ENCODE assay signal across 21 cellular contexts in the genomic region with DNA sequence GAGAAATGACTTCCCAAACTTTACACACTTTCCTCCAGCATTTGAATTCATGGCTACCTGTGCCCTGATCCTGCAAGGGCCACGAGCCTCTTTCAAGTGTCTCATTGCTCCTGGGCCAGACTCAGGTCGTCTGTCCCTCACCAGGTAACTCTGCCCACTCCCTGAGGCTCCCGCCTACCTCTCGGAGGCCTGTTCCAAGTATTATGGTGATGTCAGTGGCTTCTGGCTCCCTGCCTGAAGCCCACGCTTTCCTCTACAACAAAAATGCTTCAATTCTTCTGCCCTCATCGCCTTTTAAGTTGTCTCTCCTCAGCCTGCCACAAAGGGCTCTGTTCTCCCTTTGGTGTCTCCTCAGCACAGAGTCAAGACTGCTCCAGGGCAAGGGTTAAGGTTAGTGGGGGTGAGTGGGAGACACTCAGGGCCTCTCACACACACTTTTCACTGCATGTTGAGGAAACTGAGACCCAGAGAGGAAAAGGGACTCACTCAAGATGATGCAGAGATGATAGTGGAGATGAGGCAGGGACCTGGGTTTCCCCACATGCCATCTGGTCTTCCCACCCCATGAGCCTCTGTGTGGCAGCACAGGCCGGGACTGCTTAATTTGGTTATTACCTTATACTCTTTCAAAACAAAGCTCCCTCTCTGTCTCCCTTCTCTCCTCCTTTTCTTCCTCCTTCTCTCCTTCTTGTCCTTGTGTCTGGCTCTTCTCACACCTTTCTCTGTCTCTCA. TPM values are rescaled to one million over a fixed set of nuclear protein-coding genes. Genes with fewer than 3 reads are reported as not detected.
A peak's percentile ranks its signal among the peaks of the same experiment; 100 is the strongest.
DNase-seq lines count a peak whose midpoint lies in the region; ATAC-seq and TF ChIP-seq lines count a peak whose summit lies in the region.
"Had no signal": no experiment of that assay in that cellular context is flagged by ENCODE, and none has a peak within 500 bp of the region (broad histone marks: within the 10 kb centered on the region; RNA-seq: fewer than 3 reads in every experiment).

No MANE protein-coding gene starts in this region.

- 37 to 43% methylated on average over 7 of the region's 7 CpGs for WGBS in GM23248 (ENCODE audit: low coverage in 1 of 2, low lambda C conversion rate in 2 of 2, missing lambda C conversion rate in 2 of 2), 2 experiments

- H3K4me2 ChIP-seq in GM23248 (ENCODE audit: unreplicated experiment): no peak overlapping the region
- no peak overlapping the region for H3K4me2 ChIP-seq in OCI-LY7 (ENCODE audit: low read length)
- H3K4me2 ChIP-seq: smooth muscle cell had no signal

- H3K4me3 ChIP-seq in GM23248 (no peak overlapping the region), OCI-LY7 (ENCODE audit: low read depth, low read length, poor library complexity, severe bottlenecking) (no peak overlapping the region), uterus (no peak overlapping the region)
- H3K4me3 ChIP-seq: smooth muscle cell had no signal

- H3K27ac Mint-ChIP-seq in activated naive CD4-positive, alpha-beta T cell treated with anti-CD3 and anti-CD28 coated beads, Interleukin-2, amount 50 U/mL, for 72 hours: no peak overlapping the region
- H3K27ac Mint-ChIP-seq: CD8-positive, alpha-beta T cell; IgD-negative memory B cell; T-cell had no signal

- POLR2A ChIA-PET in OCI-LY7 (lab: Charles Lee): interaction anchor here (0.7 to 1.0 kb wide), 3 partner anchors 13 to 49 kb away, joined by 3 to 4 read pairs (median 3); no protein-coding TSS in a partner anchor

- CTCF ChIA-PET in OCI-LY7 (lab: Charles Lee; ENCODE audit: unreplicated experiment): no interaction called here

- H3K79me2 ChIP-seq in GM23248 (ENCODE audit: insufficient read depth) (no peaks in the 10 kb centered on the region), OCI-LY7 (ENCODE audit: insufficient read depth, low read depth, low read length) (no peaks in the 10 kb centered on the region)

- intact Hi-C loops in OCI-LY7 (cut with micrococcal nuclease; ENCODE audit: unreplicated experiment): no loop called here
- intact Hi-C loops in uterus (cut with DNase I; ENCODE audit: low total_unique reads): no loop called here

- DNase-seq in GM23248: peak; percentile 12
- no peak for DNase-seq in OCI-LY7 (ENCODE audit: low spot score)
- no peak for DNase-seq in activated naive CD4-positive, alpha-beta T cell treated with anti-CD3 and anti-CD28 coated beads, Interleukin-2, amount 50 U/mL, for 72 hours (ENCODE audit: low spot score in 2 of 2)
- peak; percentile 29 for DNase-seq in stimulated activated CD4-positive, alpha-beta T cell treated with anti-CD3 and anti-CD28 coated beads, Interleukin-2, amount 100 ng/mL, for 4 hours (ENCODE audit: low read depth)
- no peak for DNase-seq in uterus
- no peak for DNase-seq in NCI-H510A (lab: John Stamatoyannopoulos, UW)
- DNase-seq in activated gamma-delta T cell treated with Interleukin-2 at 50 U/mL for 16 hours: no peak
- DNase-seq: brain microvascular endothelial cell; CD8-positive, alpha-beta T cell; GOT3; mesenchymal stem cell; MM.1S; NCI-H1436; NCI-H2171; nucleus accumbens; SHP77; stimulated activated naive CD4-positive, alpha-beta T cell treated with Interleukin-2 at 50 U/mL for 16 hours; T-cell; trophoblast cell had no signal

- H3K27me3 ChIP-seq in GM23248 (replicated peaks; ENCODE audit: insufficient read depth): peaks cover 29% of the 10 kb centered on the region
- H3K27me3 ChIP-seq in uterus: no peaks in the 10 kb centered on the region
- H3K27me3 ChIP-seq: brain microvascular endothelial cell had no signal

- H2AFZ ChIP-seq in GM23248 (no peak overlapping the region), OCI-LY7 (ENCODE audit: low read length) (peak overlapping the region; percentile 75; the same call in 1 of the 2 replicates)

- ATAC-seq in activated naive CD4-positive, alpha-beta T cell treated with anti-CD3 and anti-CD28 coated beads, Interleukin-2, amount 50 U/mL, for 72 hours: peak; percentile 79 to 83
- ATAC-seq: CD8-positive, alpha-beta T cell; T-cell had no signal

- peaks cover 4 to 6% of the 10 kb centered on the region in 2 donors for H3K9me3 Mint-ChIP-seq in activated naive CD4-positive, alpha-beta T cell treated with anti-CD3 and anti-CD28 coated beads, Interleukin-2, amount 50 U/mL, for 72 hours

- TF ChIP-seq POLR2A in uterus (IDR thresholded peaks at IDR 0.05): no peak

- H3K27ac ChIP-seq in GM23248 (no peak overlapping the region), OCI-LY7 (ENCODE audit: low read depth, low read length, poor library complexity, severe bottlenecking) (no peak overlapping the region), uterus (no peak overlapping the region)
- H3K27ac ChIP-seq: brain microvascular endothelial cell had no signal

- no peak overlapping the region for H3K9ac ChIP-seq in GM23248

- H3K9me2 ChIP-seq in GM23248 (ENCODE audit: insufficient read depth) (no peaks in the 10 kb centered on the region), OCI-LY7 (ENCODE audit: insufficient read depth, low read length) (no peaks in the 10 kb centered on the region)

- TF ChIP-seq CTCF in OCI-LY7 (conservative IDR thresholded peaks at IDR 0.05; ENCODE audit: low read length) (no peak), uterus (IDR thresholded peaks at IDR 0.05) (no peak)

- H3K36me3 Mint-ChIP-seq in activated naive CD4-positive, alpha-beta T cell treated with anti-CD3 and anti-CD28 coated beads, Interleukin-2, amount 50 U/mL, for 72 hours: peaks cover 10 to 16% of the 10 kb centered on the region in 2 donors
- H3K36me3 Mint-ChIP-seq: CD8-positive, alpha-beta T cell; T-cell had no signal

- H4K20me1 ChIP-seq in GM23248 (ENCODE audit: insufficient read depth) (no peaks in the 10 kb centered on the region), OCI-LY7 (ENCODE audit: insufficient read depth, low read length) (no peaks in the 10 kb centered on the region)

- in situ Hi-C loops in GM23248 (cut with MboI): no loop called here

- no peaks in the 10 kb centered on the region for H3F3A ChIP-seq in GM23248 (ENCODE audit: insufficient read depth)

- H3K9me3 ChIP-seq in GM23248 (ENCODE audit: low read depth) (no peaks in the 10 kb centered on the region), OCI-LY7 (ENCODE audit: low read length) (peaks cover 9% of the 10 kb centered on the region; the same call in 1 of the 2 replicates), uterus (no peaks in the 10 kb centered on the region)

- H3K36me3 ChIP-seq in GM23248 (ENCODE audit: low read depth) (no peaks in the 10 kb centered on the region), OCI-LY7 (ENCODE audit: insufficient read depth, low read length) (no peaks in the 10 kb centered on the region), uterus (no peaks in the 10 kb centered on the region)
- H3K36me3 ChIP-seq: brain microvascular endothelial cell had no signal

- H3K4me1 ChIP-seq in GM23248 (ENCODE audit: insufficient read depth) (no peaks in the 10 kb centered on the region), OCI-LY7 (ENCODE audit: insufficient read depth, low read length, poor library complexity, severe bottlenecking) (no peaks in the 10 kb centered on the region), uterus (no peaks in the 10 kb centered on the region)

- BruUV-seq in OCI-LY7 (replicated peaks; lab: Mats Ljungman, UMichigan): no TSS peak

RNA-seq across cellular contexts. Expression of gene EGR2, which starts 28.3 kb away (rescaled TPM):
- total RNA-seq in GM23248 (2014; rRNA removed; shearing (Covaris generic)): 0.76 and 1.1 TPM in 2 replicates
- 2.2 and 2.6 TPM in 2 replicates for polyA plus RNA-seq in GM23248 (2016; fragmentation: Nextera tagmentation; extraction: Ambion mirVana)
- 0.08 TPM in 1 of 2 replicates, not detected in the other for total RNA-seq in OCI-LY7 (2014; rRNA removed; shearing (Covaris generic))
- 0.19 and 0.30 TPM in 2 replicates for total RNA-seq in OCI-LY7 (2022)
- total RNA-seq in activated naive CD4-positive, alpha-beta T cell treated with anti-CD3 and anti-CD28 coated beads, Interleukin-2, amount 50 U/mL, for 72 hours: 10 to 100 TPM; 43.0 to 54.5 TPM
- total RNA-seq in uterus: 1 to 10 TPM in 2 of 4 donors, under 1 TPM in 1, not detected in 1; 0.26 to 3.4 (median 1.5) TPM

RNA-seq across cellular contexts. Expression of gene ADO, which starts 39.9 kb away (rescaled TPM):
- total RNA-seq in GM23248 (2014; rRNA removed; shearing (Covaris generic)): 37.7 and 38.8 TPM in 2 replicates
- 4.5 and 5.5 TPM in 2 replicates for polyA plus RNA-seq in GM23248 (2016; fragmentation: Nextera tagmentation; extraction: Ambion mirVana)
- 33.1 and 43.1 TPM in 2 replicates for total RNA-seq in OCI-LY7 (2014; rRNA removed; shearing (Covaris generic))
- total RNA-seq in OCI-LY7 (2022) (30.3 and 33.9 TPM in 2 replicates), uterus (10 to 100 TPM; 10.8 to 27.0 (median 18.9) TPM)
- total RNA-seq in activated naive CD4-positive, alpha-beta T cell treated with anti-CD3 and anti-CD28 coated beads, Interleukin-2, amount 50 U/mL, for 72 hours: 10 to 100 TPM; 16.6 to 17.1 TPM

Comparison
In these comparisons a context has a peak if more than half of its experiments do, and no peak if none do; other contexts are left out.
1. DNase-seq: peak in GM23248 (single experiment) and stimulated activated CD4-positive, alpha-beta T cell treated with anti-CD3 and anti-CD28 coated beads, Interleukin-2, amount 100 ng/mL, for 4 hours (single experiment); none in OCI-LY7 (single experiment), activated naive CD4-positive, alpha-beta T cell treated with anti-CD3 and anti-CD28 coated beads, Interleukin-2, amount 50 U/mL, for 72 hours (0 of 2), uterus (0 of 2), NCI-H510A (single experiment) and activated gamma-delta T cell treated with Interleukin-2 at 50 U/mL for 16 hours (single experiment).
2. RNA of gene EGR2, which starts 28.3 kb away (total RNA-seq): 43.0 to 54.5 TPM in activated naive CD4-positive, alpha-beta T cell treated with anti-CD3 and anti-CD28 coated beads, Interleukin-2, amount 50 U/mL, for 72 hours; 0.26 to 3.4 TPM in uterus, 0.76 to 1.1 TPM in GM23248 and 0.08 to 0.30 TPM in OCI-LY7; every median in the first group is over 10 times any median in the second.